ENCODE assay signal across 13 cellular contexts in genomic region chr2:177246000-177246399, GRCh38. TPM values are rescaled to one million over a fixed set of nuclear protein-coding genes. Genes with fewer than 3 reads are reported as not detected.
A peak's percentile ranks its signal among the peaks of the same experiment; 100 is the strongest.
DNase-seq lines count a peak whose midpoint lies in the region; ATAC-seq, FAIRE-seq and TF ChIP-seq lines count a peak whose summit lies in the region.
"Had no signal": no experiment of that assay in that cellular context is flagged by ENCODE, and none has a peak within 500 bp of the region (broad histone marks: within the 10 kb centered on the region; RNA-seq: fewer than 3 reads in every experiment).

No MANE protein-coding gene starts in this region.

- no peaks in the 10 kb centered on the region for H3K27me3 Mint-ChIP-seq in T-helper 17 cell
- H3K27me3 Mint-ChIP-seq: naive B cell had no signal

- H3K36me3 ChIP-seq in gastroesophageal sphincter (no peaks in the 10 kb centered on the region), spleen (peaks cover 0 to 17% (median 0%) of the 10 kb centered on the region in 6 donors)

- H3K4me3 ChIP-seq in gastroesophageal sphincter (no peak overlapping the region), spleen (no peak overlapping the region)

- TF ChIP-seq EP300 in gastroesophageal sphincter (IDR thresholded peaks at IDR 0.05): no peak

- no peak for FAIRE-seq in H54 (lab: Jason Lieb, UNC)

- 15 to 21% methylated on average over 2 of the region's 3 CpGs for WGBS in gastroesophageal sphincter (ENCODE audit: low coverage in 1 of 2), 2 donors
- WGBS in spleen, 5 donors: 47 to 62% (median 56%) methylated on average over 3 of the region's 3 CpGs

- H3K27ac ChIP-seq in gastroesophageal sphincter (peak overlapping the region in 3 of 4 donors; percentile 9 to 85 (median 55)), spleen (peak overlapping the region in 6 of 8 donors; percentile 38 to 92 (median 87))
- H3K27ac ChIP-seq: 22Rv1, KMS-11 had no signal

- H3K9me3 ChIP-seq in T-helper 17 cell (ENCODE audit: control insufficient read depth, low read length, poor library complexity, severe bottlenecking) (no peaks in the 10 kb centered on the region), gastroesophageal sphincter (no peaks in the 10 kb centered on the region), spleen (no peaks in the 10 kb centered on the region)

- DNase-seq in DMS53 (lab: John Stamatoyannopoulos, UW) (peak; percentile 12), DMS53 treated with DMSO at 0.1 percent for 48 hours (lab: John Stamatoyannopoulos, UW; ENCODE audit: unreplicated experiment) (no peak), T-helper 17 cell (no peak), spleen (no peak), H54 (ENCODE audit: insufficient read length, low spot score) (no peak), DMS79 (lab: John Stamatoyannopoulos, UW) (no peak)
- DNase-seq: naive B cell, NCI-H82, T1000 had no signal

- H3K27ac Mint-ChIP-seq in T-helper 17 cell: peak overlapping the region; percentile 39

- H3K27me3 ChIP-seq in gastroesophageal sphincter: no peaks in the 10 kb centered on the region
- H3K27me3 ChIP-seq in spleen (replicated peaks in 1 of 7): no peaks in the 10 kb centered on the region

- peaks cover 44% of the 10 kb centered on the region for H3K4me1 Mint-ChIP-seq in T-helper 17 cell

- intact Hi-C loops in spleen (cut with DNase I; ENCODE audit: low total_unique reads): no loop called here

- H3K4me1 ChIP-seq in gastroesophageal sphincter (peaks cover 22 to 99% (median 57%) of the 10 kb centered on the region in 3 donors), spleen (peaks cover 35 to 100% (median 94%) of the 10 kb centered on the region in 6 donors)

- H3K36me3 Mint-ChIP-seq in T-helper 17 cell (ENCODE audit: low read depth): no peaks in the 10 kb centered on the region
- H3K36me3 Mint-ChIP-seq: naive B cell had no signal

- TF ChIP-seq POLR2A in gastroesophageal sphincter (IDR thresholded peaks at IDR 0.05) (no peak), spleen (IDR thresholded peaks at IDR 0.05) (no peak), H54 (IDR thresholded peaks at IDR 0.05; ENCODE audit: low read depth, low read length) (no peak)

- no peak for TF ChIP-seq CTCF in gastroesophageal sphincter (IDR thresholded peaks at IDR 0.05)
- no peak for TF ChIP-seq CTCF in spleen (IDR thresholded peaks at IDR 0.05 in 8 of 11, conservative IDR thresholded peaks at IDR 0.05 in 3 of 11)

- no peak for ATAC-seq in T-helper 17 cell
- no peak for ATAC-seq in gastroesophageal sphincter
- no peak for ATAC-seq in HG02870 (IDR thresholded peaks at IDR 0.05; ENCODE audit: unreplicated experiment)

- no peak overlapping the region for H3K4me3 Mint-ChIP-seq in T-helper 17 cell

RNA-seq across cellular contexts. Expression of gene NFE2L2, which starts 18.5 kb away (rescaled TPM):
- 10 to 100 TPM; 58.0 to 65.5 TPM for total RNA-seq in T-helper 17 cell
- total RNA-seq in gastroesophageal sphincter: 100 to 1,000 TPM in 1 of 4 donors, 10 to 100 TPM in 3; 55.5 to 111 (median 89.2) TPM
- total RNA-seq in spleen: 100 to 1,000 TPM in 6 of 7 donors, 10 to 100 TPM in 1; 87.0 to 148 (median 107) TPM
- polyA plus RNA-seq in spleen: 10 to 100 TPM; 25.9 to 50.4 (median 27.0) TPM

RNA-seq across cellular contexts. Expression of gene HNRNPA3, which starts 33.4 kb away (rescaled TPM):
- total RNA-seq in T-helper 17 cell (100 to 1,000 TPM; 179 to 183 TPM), gastroesophageal sphincter (10 to 100 TPM; 58.4 to 87.8 (median 73.1) TPM), spleen (100 to 1,000 TPM in 5 of 7 donors, 10 to 100 TPM in 2; 79.8 to 213 (median 157) TPM)
- polyA plus RNA-seq in spleen: 100 to 1,000 TPM; 144 to 179 (median 159) TPM
